In the genomic region with DNA sequence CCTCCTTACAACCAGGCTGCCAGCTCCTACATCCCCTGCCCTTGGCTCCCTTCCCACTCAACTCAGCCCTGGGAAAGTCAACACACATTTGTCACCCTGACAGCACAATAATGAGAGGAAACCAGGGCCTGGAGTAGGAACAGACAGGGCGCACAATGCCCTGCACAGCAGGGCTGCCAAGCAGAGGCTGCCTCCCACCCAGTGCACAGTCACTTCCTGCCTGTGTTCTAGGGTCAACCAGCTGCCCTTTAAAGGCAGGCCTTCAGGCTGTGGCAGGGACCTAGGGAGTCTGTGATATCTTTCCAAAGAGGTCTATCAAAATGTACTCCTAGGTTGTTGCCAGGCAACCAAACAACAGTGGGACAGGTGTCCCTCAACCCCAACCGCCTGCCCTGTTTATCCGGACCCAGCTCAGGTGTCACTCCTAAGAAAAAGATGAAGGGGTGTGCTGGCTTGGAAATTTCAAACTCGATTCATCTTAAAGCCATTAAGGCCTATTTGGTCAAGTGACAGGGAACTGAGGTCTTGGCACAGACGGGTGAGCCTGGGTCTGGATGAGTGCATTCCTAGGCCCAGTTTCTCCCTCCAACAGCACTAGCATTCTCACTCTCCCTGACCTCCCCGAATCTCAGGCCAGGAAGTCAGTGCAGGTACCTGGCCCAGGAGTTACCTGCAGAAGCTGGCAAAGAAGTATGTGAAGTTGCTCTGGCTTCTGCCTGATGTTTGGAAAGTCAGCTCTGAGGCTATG, we compare ENCODE assay signal across 7 cellular contexts.
DNase-seq lines count a peak whose midpoint lies in the region; ATAC-seq and TF ChIP-seq lines count a peak whose summit lies in the region.

No MANE protein-coding gene starts in this region.

- ATAC-seq in SK-N-SH treated with all-trans-retinoic acid at 6 μM for 48 hours (peak; percentile 80), GM19328 (IDR thresholded peaks at IDR 0.05; ENCODE audit: unreplicated experiment) (no peak)
- ATAC-seq in stimulated activated naive CD8-positive, alpha-beta T cell treated with anti-CD3 and anti-CD28 coated beads, Interleukin-15, Interleukin-2, amounts not matched to agents 100 U/mL and 50 U/mL, for 24 hours: no peak

- no peak for TF ChIP-seq CTCF in transverse colon (IDR thresholded peaks at IDR 0.05)

- in situ Hi-C loops in transverse colon (cut with MboI; ENCODE audit: low pct_ligation_motif_present in 1 of 4, low pct_unique_long_range_greater_than_20kb in 1 of 4, low sequenced_read_pairs in 3 of 4): loop anchor here in 3 of 4 donors (10.0 to 25.0 kb wide), 2 partner anchors 565 to 808 kb away; no protein-coding TSS in a partner anchor
- in situ Hi-C loops in G401 (cut with HindIII; ENCODE audit: low sequenced_read_pairs): no loop called here

- 41% methylated on average over 6 of the region's 6 CpGs; no CpG with 5 or more reads in 1 of the 2 donors for WGBS in transverse colon (ENCODE audit: low coverage in 1 of 2), 2 donors

- no peaks in the 10 kb centered on the region for H3K36me3 ChIP-seq in transverse colon

- no peaks in the 10 kb centered on the region for H3K27me3 ChIP-seq in transverse colon

- H3K4me3 ChIP-seq in transverse colon: no peak overlapping the region

- no peak for TF ChIP-seq EP300 in transverse colon (IDR thresholded peaks at IDR 0.05; ENCODE audit: low read depth)

- peaks cover 0 to 37% (median 22%) of the 10 kb centered on the region in 4 donors for H3K4me1 ChIP-seq in transverse colon

- H3K27ac ChIP-seq in transverse colon: peak overlapping the region; percentile 4 to 48 (median 28)

- TF ChIP-seq POLR2A in transverse colon (IDR thresholded peaks at IDR 0.05): no peak

- intact Hi-C loops in transverse colon (cut with DNase I; ENCODE audit: low total_unique reads): no loop called here

- no peaks in the 10 kb centered on the region for H3K9me3 ChIP-seq in transverse colon

- DNase-seq in NCI-H1105 treated with DMSO at 0.1 percent for 48 hours (lab: John Stamatoyannopoulos, UW) (peak; percentile 95), iPS-NIHi11 (ENCODE audit: low spot score) (peak; percentile 61), transverse colon (peak; percentile 21), G401 (ENCODE audit: low spot score) (no peak)
- no peak for DNase-seq in stimulated activated naive CD8-positive, alpha-beta T cell treated with anti-CD3 and anti-CD28 coated beads, Interleukin-15, Interleukin-2, amounts not matched to agents 100 U/mL and 50 U/mL, for 24 hours

TF ChIP-seq in SK-N-SH treated with all-trans-retinoic acid at 6 μM for 48 hours, 23 proteins besides CTCF, POLR2A, EP300 and RAD21:
- TF ChIP-seq OSR1 (CRISPR knock-in tag; IDR thresholded peaks at IDR 0.05): no peak
- no peak for TF ChIP-seq SNAI2 (CRISPR knock-in tag; IDR thresholded peaks at IDR 0.05)
- TF ChIP-seq ARNTL (CRISPR knock-in tag; IDR thresholded peaks at IDR 0.05; ENCODE audit: borderline replicate concordance, low read depth): no peak
- no peak for TF ChIP-seq ZFP3 (CRISPR knock-in tag; IDR thresholded peaks at IDR 0.05)
- TF ChIP-seq TCF4 (CRISPR knock-in tag; IDR thresholded peaks at IDR 0.05; ENCODE audit: borderline replicate concordance): no peak
- TF ChIP-seq ZNF8 (CRISPR knock-in tag; IDR thresholded peaks at IDR 0.05): no peak
- TF ChIP-seq GLIS3 (CRISPR knock-in tag; IDR thresholded peaks at IDR 0.05): no peak
- TF ChIP-seq TOX (CRISPR knock-in tag; IDR thresholded peaks at IDR 0.05; ENCODE audit: borderline replicate concordance): no peak
- TF ChIP-seq PPARA (CRISPR knock-in tag; IDR thresholded peaks at IDR 0.05; ENCODE audit: borderline replicate concordance): no peak

Comparison
In these comparisons a context has a peak if more than half of its experiments do, and no peak if none do; other contexts are left out.
1. DNase-seq: peak in NCI-H1105 treated with DMSO at 0.1 percent for 48 hours (single experiment), iPS-NIHi11 (single experiment) and transverse colon (single experiment); none in G401 (single experiment) and stimulated activated naive CD8-positive, alpha-beta T cell treated with anti-CD3 and anti-CD28 coated beads, Interleukin-15, Interleukin-2, amounts not matched to agents 100 U/mL and 50 U/mL, for 24 hours (single experiment).